In genomic region chr14:76081642-76082041, GRCh38 we compare ENCODE assay signal across 20 cellular contexts.
"Had no signal": no experiment of that assay in that cellular context is flagged by ENCODE, and none has a peak within 500 bp of the region (broad histone marks: within the 10 kb centered on the region; RNA-seq: fewer than 3 reads in every experiment).

No MANE protein-coding gene starts in this region.

- H3K27ac ChIP-seq: esophagus muscularis mucosa, heart right ventricle, left ventricle myocardium inferior, prostate gland, right atrium auricular region, skin epidermis, stomach had no signal

- H3K4me1 Mint-ChIP-seq: activated CD4-positive, alpha-beta T cell treated with anti-CD3 and anti-CD28 coated beads for 36 hours; naive B cell had no signal

- H3K36me3 ChIP-seq: prostate gland had no signal

- H3K36me3 Mint-ChIP-seq: WTC11 had no signal

- H3K27me3 Mint-ChIP-seq: activated CD4-positive, alpha-beta T cell treated with anti-CD3 and anti-CD28 coated beads for 36 hours; activated naive CD8-positive, alpha-beta T cell; naive B cell; type B pancreatic cell had no signal

- ATAC-seq: activated CD4-positive, alpha-beta T cell treated with anti-CD3 and anti-CD28 coated beads for 36 hours; heart right ventricle; mucosa of descending colon; WTC11 had no signal

- DNase-seq: activated CD4-positive, alpha-beta T cell treated with anti-CD3 and anti-CD28 coated beads for 36 hours; activated CD4-positive, alpha-beta T cell treated with anti-CD3 and anti-CD28 coated beads, Interleukin-2, amount 50 U/mL, for 48 hours; activated gamma-delta T cell treated with Interleukin-2 at 50 U/mL for 16 hours; effector CD8-positive, alpha-beta T cell; heart right ventricle; left ventricle myocardium inferior; mesenchymal stem cell; mucosa of descending colon; naive B cell; stimulated activated CD4-positive, alpha-beta T cell treated with anti-CD3 and anti-CD28 coated beads, Interleukin-2, amount 100 ng/mL, for 48 hours; stomach had no signal

- H3K4me3 ChIP-seq: esophagus muscularis mucosa, heart right ventricle, left ventricle myocardium inferior, mucosa of descending colon, prostate gland, right atrium auricular region, skin epidermis, stomach had no signal

- H3K27ac Mint-ChIP-seq: activated CD4-positive, alpha-beta T cell treated with anti-CD3 and anti-CD28 coated beads for 36 hours; activated naive CD8-positive, alpha-beta T cell; activated T-helper 1 cell treated with anti-CD3 and anti-CD28 coated beads, Interleukin-12 subunit alpha, Interleukin-12 subunit beta, Interleukin-2, Interleukin-4 antibody, amounts not matched to agents 30 ng/mL and 10 ng/mL and 1 ng/mL, durations not matched to agents 14 hours and 24 hours and 36 hours; type B pancreatic cell had no signal

- H3K9me3 Mint-ChIP-seq: activated T-helper 1 cell treated with anti-CD3 and anti-CD28 coated beads, Interleukin-12 subunit alpha, Interleukin-12 subunit beta, Interleukin-2, Interleukin-4 antibody, amounts not matched to agents 30 ng/mL and 10 ng/mL and 1 ng/mL, durations not matched to agents 14 hours and 24 hours and 36 hours; naive B cell; neural crest cell; type B pancreatic cell; WTC11 had no signal

- H3K4me1 ChIP-seq: esophagus muscularis mucosa, prostate gland, stomach had no signal

- H3K4me3 Mint-ChIP-seq: activated CD4-positive, alpha-beta T cell treated with anti-CD3 and anti-CD28 coated beads for 36 hours; activated naive CD8-positive, alpha-beta T cell; activated T-helper 1 cell treated with anti-CD3 and anti-CD28 coated beads, Interleukin-12 subunit alpha, Interleukin-12 subunit beta, Interleukin-2, Interleukin-4 antibody, amounts not matched to agents 30 ng/mL and 10 ng/mL and 1 ng/mL, durations not matched to agents 14 hours and 24 hours and 36 hours; naive B cell; neural crest cell; type B pancreatic cell; WTC11 had no signal

- H3K27me3 ChIP-seq: esophagus muscularis mucosa, heart right ventricle, right atrium auricular region, stomach had no signal

- H3K9me3 ChIP-seq: esophagus muscularis mucosa, heart right ventricle, left ventricle myocardium inferior, mucosa of descending colon, prostate gland, right atrium auricular region, stomach had no signal
